Comparison of ENCODE assay signal across 12 cellular contexts in the genomic region with DNA sequence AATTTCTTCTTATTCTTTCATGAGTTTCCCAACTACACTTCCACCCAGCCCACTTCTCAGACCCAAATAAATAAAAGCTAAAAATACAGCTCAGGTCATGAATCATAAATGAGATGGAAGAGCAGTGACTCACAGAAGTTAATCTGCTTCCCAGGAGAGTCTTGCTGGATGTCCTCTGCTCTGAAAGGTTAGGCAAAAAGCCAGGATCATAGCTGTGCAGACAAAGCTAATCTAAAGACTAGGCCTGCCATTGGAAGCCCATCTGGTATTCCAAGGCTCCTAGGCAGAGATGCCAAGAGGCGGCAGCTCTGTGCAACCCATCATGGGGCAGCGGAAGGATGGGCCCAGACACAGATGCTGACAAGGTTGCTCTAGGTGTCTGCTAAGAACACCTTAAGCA. TPM values are rescaled to one million over a fixed set of nuclear protein-coding genes. Genes with fewer than 3 reads are reported as not detected.
A peak's percentile ranks its signal among the peaks of the same experiment; 100 is the strongest.
DNase-seq lines count a peak whose midpoint lies in the region; ATAC-seq, FAIRE-seq and TF ChIP-seq lines count a peak whose summit lies in the region.
"Had no signal": no experiment of that assay in that cellular context is flagged by ENCODE, and none has a peak within 500 bp of the region (broad histone marks: within the 10 kb centered on the region; RNA-seq: fewer than 3 reads in every experiment).

No MANE protein-coding gene starts in this region.

- H3K4me2 ChIP-seq in mesenchymal stem cell (ENCODE audit: low read length, poor library complexity, severe bottlenecking) = no peak overlapping the region

- DNase-seq in DMS 273 (lab: John Stamatoyannopoulos, UW; ENCODE audit: unreplicated experiment) (peak; percentile 31), HTR-8/SVneo (ENCODE audit: insufficient read length, low spot score) (peak; percentile 35), astrocyte of the spinal cord (ENCODE audit: low read depth, low spot score) (peak; percentile 92), mesenchymal stem cell (peak; percentile 77), cerebellar nuclear complex (lab: John Stamatoyannopoulos, UW) (no peak), GM10248 (ENCODE audit: extremely low spot score) (no peak), inferior parietal cortex (ENCODE audit: extremely low spot score) (no peak)
- DNase-seq: hippocampal formation; naive thymus-derived CD8-positive, alpha-beta T cell; NCI-H2171 treated with DMSO at 0.1 percent for 48 hours; stimulated activated CD4-positive, alpha-beta T cell treated with anti-CD3 and anti-CD28 coated beads, Interleukin-2, amount 100 ng/mL, for 48 hours had no signal

- peaks cover 1% of the 10 kb centered on the region for H3K79me1 ChIP-seq in mesenchymal stem cell (replicated peaks; ENCODE audit: low read length, poor library complexity, severe bottlenecking)

- H3K4me1 ChIP-seq in mesenchymal stem cell (ENCODE audit: control insufficient read depth, insufficient read depth, low read depth, low read length) = peaks cover 9% of the 10 kb centered on the region

- TF ChIP-seq CTCF in astrocyte of the spinal cord (IDR thresholded peaks at IDR 0.05; ENCODE audit: low read depth, low read length) (no peak), GM10248 (IDR thresholded peaks at IDR 0.05; ENCODE audit: control extremely low read depth, extremely low read depth, low read depth, missing control alignments) (no peak)

- H3K9ac ChIP-seq in mesenchymal stem cell (ENCODE audit: low read length) = no peak overlapping the region

- ATAC-seq in GM18870 (IDR thresholded peaks at IDR 0.05; ENCODE audit: unreplicated experiment) = no peak
- ATAC-seq: naive thymus-derived CD8-positive, alpha-beta T cell had no signal

- peak overlapping the region in 1 of 2 experiments; percentile 3 for H3K4ac ChIP-seq in mesenchymal stem cell (ENCODE audit: low read depth in 1 of 2, low read length in 2 of 2)

- 95% methylated on average over 2 of the region's 2 CpGs for WGBS in mesenchymal stem cell

- peak overlapping the region; percentile 90 for H2AK5ac ChIP-seq in mesenchymal stem cell (ENCODE audit: low read length, severe bottlenecking)

- no peaks in the 10 kb centered on the region for H3K9me3 ChIP-seq in mesenchymal stem cell (ENCODE audit: control insufficient read depth, low read length)

- no peak overlapping the region for H3K14ac ChIP-seq in mesenchymal stem cell (ENCODE audit: low read length in 2 of 2)

- POLR2A ChIA-PET in GM10248 (lab: Yijun Ruan, JAX) = no interaction called here

- FAIRE-seq in HTR-8/SVneo (lab: Jason Lieb, UNC) = no peak

- H3K4me3 ChIP-seq in astrocyte of the spinal cord (ENCODE audit: low read depth, low read length) (no peak overlapping the region), mesenchymal stem cell (ENCODE audit: insufficient read depth in 1 of 2, low read depth in 1 of 2, low read length in 2 of 2) (no peak overlapping the region)

- peak overlapping the region in 1 of 2 experiments; percentile 69 for H2BK12ac ChIP-seq in mesenchymal stem cell (ENCODE audit: low read length in 2 of 2)

- no peak overlapping the region for H4K8ac ChIP-seq in mesenchymal stem cell (ENCODE audit: low read length)

- peak overlapping the region; percentile 52 for H3K27ac ChIP-seq in mesenchymal stem cell (ENCODE audit: low read length, poor library complexity, severe bottlenecking)

- CTCF ChIA-PET in GM10248 (lab: Yijun Ruan, JAX) = interaction anchor here (0.9 to 3.2 kb wide), 6 partner anchors 8 to 105 kb away, joined by 3 to 14 read pairs (median 5); a partner anchor contains a TSS

- H2AFZ ChIP-seq in mesenchymal stem cell (ENCODE audit: low read depth, low read length) = no peak overlapping the region

- no peak overlapping the region for H2BK120ac ChIP-seq in mesenchymal stem cell (ENCODE audit: low read depth, low read length)

- H3K36me3 ChIP-seq in mesenchymal stem cell (ENCODE audit: control insufficient read depth in 1 of 2, insufficient read depth in 2 of 2, low read depth in 1 of 2, low read length in 2 of 2) = no peaks in the 10 kb centered on the region

- in situ Hi-C loops in astrocyte of the spinal cord (cut with HindIII; ENCODE audit: low sequenced_read_pairs) = no loop called here

- no peak overlapping the region for H2BK5ac ChIP-seq in mesenchymal stem cell (ENCODE audit: low read depth, low read length, poor library complexity, severe bottlenecking)

- H3K23ac ChIP-seq in mesenchymal stem cell (ENCODE audit: low read length in 2 of 2) = no peak overlapping the region

- peak overlapping the region in 1 of 2 experiments; percentile 84 for H3K18ac ChIP-seq in mesenchymal stem cell (ENCODE audit: low read depth in 1 of 2, low read length in 2 of 2)

- no peak overlapping the region for H2BK15ac ChIP-seq in mesenchymal stem cell (ENCODE audit: low read depth, poor library complexity, severe bottlenecking)

- no peak overlapping the region for H4K91ac ChIP-seq in mesenchymal stem cell (ENCODE audit: low read length)

- no peaks in the 10 kb centered on the region for H3K27me3 ChIP-seq in mesenchymal stem cell (ENCODE audit: control insufficient read depth in 1 of 2, insufficient read depth in 1 of 2, low read length in 2 of 2)

RNA-seq across cellular contexts. Expression of a gene that starts 24.0 kb away (rescaled TPM):
- polyA plus RNA-seq in mesenchymal stem cell (2013, experiment 1 of 2) = 1.6 TPM
- 1.7 TPM for polyA plus RNA-seq in mesenchymal stem cell (2013, experiment 2 of 2)
- polyA plus RNA-seq: naive thymus-derived CD8-positive, alpha-beta T cell had no signal

Comparison
In these comparisons a context has a peak if more than half of its experiments do, and no peak if none do; other contexts are left out.
1. DNase-seq: peak in DMS 273 (single experiment), HTR-8/SVneo (single experiment), astrocyte of the spinal cord (single experiment) and mesenchymal stem cell (single experiment); none in cerebellar nuclear complex (0 of 2), GM10248 (single experiment) and inferior parietal cortex (single experiment).